In the genomic region with DNA sequence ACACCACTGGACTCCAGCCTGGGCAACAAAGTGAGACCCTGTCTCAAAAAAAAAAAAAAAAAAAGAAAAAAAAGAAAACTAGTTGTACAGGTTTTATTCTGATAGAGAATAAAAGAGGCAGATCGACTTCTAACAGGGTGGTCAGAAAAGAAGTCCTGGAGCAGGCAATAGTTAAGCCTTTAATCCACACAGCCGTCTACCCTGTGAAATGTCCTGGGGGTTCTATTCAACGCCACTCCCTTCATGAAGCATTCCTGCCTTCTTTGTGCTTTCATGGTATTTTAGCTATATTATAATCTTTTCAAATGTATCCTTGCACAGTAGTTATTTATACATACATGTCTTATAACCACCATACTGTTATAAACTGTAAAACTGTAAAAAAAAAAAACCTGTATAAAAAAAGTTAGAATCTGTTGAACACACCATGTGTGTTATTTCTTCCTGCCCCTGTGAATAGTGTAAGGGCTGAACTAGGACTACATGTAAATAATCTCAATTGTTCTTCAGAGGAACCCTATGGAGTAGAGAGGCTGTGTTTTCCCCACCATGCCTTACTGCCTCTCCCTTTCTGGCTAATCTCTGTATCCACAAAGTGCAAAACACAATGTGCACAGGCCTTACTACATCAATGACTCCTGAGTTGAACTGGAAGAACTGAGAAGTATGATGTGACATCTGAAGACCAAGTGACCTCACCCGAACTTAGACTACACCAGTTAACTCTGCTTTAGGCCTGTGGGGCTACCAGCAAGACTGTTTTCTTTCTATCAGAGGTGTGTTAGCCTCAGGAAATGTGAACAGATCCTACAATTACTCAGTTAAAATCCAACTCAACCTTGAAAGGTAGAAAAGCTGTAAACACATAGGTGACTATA, we compare ENCODE assay signal across 14 cellular contexts. TPM values are rescaled to one million over a fixed set of nuclear protein-coding genes. Genes with fewer than 3 reads are reported as not detected.
A peak's percentile ranks its signal among the peaks of the same experiment; 100 is the strongest.
DNase-seq lines count a peak whose midpoint lies in the region; ATAC-seq and TF ChIP-seq lines count a peak whose summit lies in the region.
"Had no signal": no experiment of that assay in that cellular context is flagged by ENCODE, and none has a peak within 500 bp of the region (broad histone marks: within the 10 kb centered on the region; RNA-seq: fewer than 3 reads in every experiment).

No MANE protein-coding gene starts in this region.

- H4K8ac ChIP-seq in H9 (replicated peaks; ENCODE audit: insufficient read length, low read depth, low read length): no peak overlapping the region

- H3K4ac ChIP-seq in H9 (ENCODE audit: low read depth, low read length): no peak overlapping the region

- peak overlapping the region; percentile 17 for H3K9ac ChIP-seq in H9 (ENCODE audit: extremely low read depth, insufficient read length, low read length)

- no peak overlapping the region for H3K4me3 ChIP-seq in esophagus (ENCODE audit: low read depth in 1 of 2, low read length in 2 of 2)
- no peak overlapping the region for H3K4me3 ChIP-seq in body of pancreas
- H3K4me3 ChIP-seq in uterus: no peak overlapping the region
- H3K4me3 ChIP-seq: PC-9 had no signal

- no peak overlapping the region for H2BK5ac ChIP-seq in H9 (ENCODE audit: insufficient read length, low read length)

- no peak for ATAC-seq in stimulated activated effector memory CD8-positive, alpha-beta T cell treated with anti-CD3 and anti-CD28 coated beads, Interleukin-12 subunit alpha, Interleukin-12 subunit beta, amount 100 ng/mL, for 72 hours
- ATAC-seq in body of pancreas: no peak

- no peak overlapping the region for H4K5ac ChIP-seq in H9 (ENCODE audit: insufficient read length, low read depth, low read length)

- no peak overlapping the region for H3K56ac ChIP-seq in H9 (ENCODE audit: insufficient read length, low read depth, low read length)

- no peaks in the 10 kb centered on the region for H4K20me1 ChIP-seq in H9 (ENCODE audit: control insufficient read depth, insufficient read depth, insufficient read length)

- H2BK120ac ChIP-seq in H9 (ENCODE audit: low read depth, low read length, poor library complexity, severe bottlenecking): no peak overlapping the region

- no peak overlapping the region for H2AFZ ChIP-seq in H9 (ENCODE audit: low read length)
- H2AFZ ChIP-seq: PC-9 had no signal

- no peaks in the 10 kb centered on the region for H3K27me3 ChIP-seq in H9 (ENCODE audit: insufficient read depth, low read length)
- no peaks in the 10 kb centered on the region for H3K27me3 ChIP-seq in esophagus (ENCODE audit: control insufficient read depth in 1 of 2, insufficient read depth in 2 of 2, low read length in 2 of 2)
- no peaks in the 10 kb centered on the region for H3K27me3 ChIP-seq in body of pancreas
- no peaks in the 10 kb centered on the region for H3K27me3 ChIP-seq in uterus

- peaks cover 9% of the 10 kb centered on the region for H3K36me3 Mint-ChIP-seq in activated naive CD4-positive, alpha-beta T cell treated with anti-CD3 and anti-CD28 coated beads for 36 hours (ENCODE audit: low read depth)
- peaks cover 22 to 35% (median 30%) of the 10 kb centered on the region in 3 experiments for H3K36me3 Mint-ChIP-seq in H9 (ENCODE audit: insufficient read depth in 1 of 3, low read depth in 3 of 3)
- no peaks in the 10 kb centered on the region for H3K36me3 Mint-ChIP-seq in stimulated activated effector memory CD8-positive, alpha-beta T cell treated with anti-CD3 and anti-CD28 coated beads, Interleukin-12 subunit alpha, Interleukin-12 subunit beta, amount 100 ng/mL, for 72 hours

- H3K27ac Mint-ChIP-seq in activated naive CD4-positive, alpha-beta T cell treated with anti-CD3 and anti-CD28 coated beads for 36 hours: peak overlapping the region; percentile 61
- H3K27ac Mint-ChIP-seq in H9: peak overlapping the region in 2 of 3 experiments; percentile 55 to 90; a peak in 3 of 7 replicates
- peak overlapping the region; percentile 20 for H3K27ac Mint-ChIP-seq in stimulated activated effector memory CD8-positive, alpha-beta T cell treated with anti-CD3 and anti-CD28 coated beads, Interleukin-12 subunit alpha, Interleukin-12 subunit beta, amount 100 ng/mL, for 72 hours

- no peak overlapping the region for H2BK15ac ChIP-seq in H9 (ENCODE audit: low read depth, low read length)

- H3K27me3 Mint-ChIP-seq in activated naive CD4-positive, alpha-beta T cell treated with anti-CD3 and anti-CD28 coated beads for 36 hours (ENCODE audit: low read depth): no peaks in the 10 kb centered on the region
- H3K27me3 Mint-ChIP-seq in H9 (ENCODE audit: low read depth): no peaks in the 10 kb centered on the region

- no peak overlapping the region for H2BK20ac ChIP-seq in H9 (ENCODE audit: low read depth, low read length, poor library complexity, severe bottlenecking)

- H3K23ac ChIP-seq in H9 (ENCODE audit: insufficient read length, low read depth, low read length): no peak overlapping the region

- H3K14ac ChIP-seq in H9 (ENCODE audit: insufficient read depth, low read length): no peak overlapping the region

- no peaks in the 10 kb centered on the region for H3K36me3 ChIP-seq in esophagus (ENCODE audit: control insufficient read depth in 2 of 2, insufficient read depth in 2 of 2, low read length in 1 of 2)
- H3K36me3 ChIP-seq in body of pancreas (replicated peaks in 1 of 2; ENCODE audit: insufficient read depth in 1 of 2, low read depth in 2 of 2): no peaks in the 10 kb centered on the region
- H3K36me3 ChIP-seq in uterus: no peaks in the 10 kb centered on the region

- peaks cover 30% of the 10 kb centered on the region for H3K4me1 Mint-ChIP-seq in activated naive CD4-positive, alpha-beta T cell treated with anti-CD3 and anti-CD28 coated beads for 36 hours (ENCODE audit: low read depth)
- peaks cover 12 to 14% of the 10 kb centered on the region in 2 experiments for H3K4me1 Mint-ChIP-seq in H9
- peaks cover 15% of the 10 kb centered on the region for H3K4me1 Mint-ChIP-seq in stimulated activated effector memory CD8-positive, alpha-beta T cell treated with anti-CD3 and anti-CD28 coated beads, Interleukin-12 subunit alpha, Interleukin-12 subunit beta, amount 100 ng/mL, for 72 hours

- H2AK5ac ChIP-seq in H9 (ENCODE audit: insufficient read length, low read length): no peak overlapping the region

- CTCF ChIA-PET in activated naive CD4-positive, alpha-beta T cell treated with anti-CD3 and anti-CD28 coated beads for 36 hours (lab: Charles Lee): interaction anchor here (0.5 to 1.7 kb wide), 2 partner anchors 26 to 328 kb away, joined by 3 to 6 read pairs; a partner anchor contains a TSS

- no peaks in the 10 kb centered on the region for H3K23me2 ChIP-seq in H9 (ENCODE audit: insufficient read length, low read depth, low read length, poor library complexity, severe bottlenecking)

- no peak overlapping the region for H4K91ac ChIP-seq in H9 (ENCODE audit: insufficient read length, low read depth, low read length)

- H3K4me1 ChIP-seq in H9 (ENCODE audit: insufficient read depth, low read length) (peaks cover 2% of the 10 kb centered on the region; the same call in 1 of the 2 replicates), esophagus (ENCODE audit: control insufficient read depth in 2 of 2, insufficient read depth in 2 of 2, low read length in 1 of 2) (peaks cover 0 to 6% of the 10 kb centered on the region in 2 donors), body of pancreas (no peaks in the 10 kb centered on the region), uterus (no peaks in the 10 kb centered on the region)

- no peaks in the 10 kb centered on the region for H3K9me3 ChIP-seq in H9 (ENCODE audit: control insufficient read depth, low read depth, low read length)
- no peaks in the 10 kb centered on the region for H3K9me3 ChIP-seq in esophagus (ENCODE audit: control insufficient read depth in 2 of 2, insufficient read depth in 1 of 2, low read depth in 1 of 2, low read length in 1 of 2)
- no peaks in the 10 kb centered on the region for H3K9me3 ChIP-seq in body of pancreas
- H3K9me3 ChIP-seq in uterus: no peaks in the 10 kb centered on the region

- no CpG with 5 or more reads among the region's 4 CpGs for WGBS in H9 (ENCODE audit: extremely low coverage, insufficient read length, low lambda C conversion rate)
- WGBS in esophagus, 2 donors: 65% methylated on average over 4 of the region's 4 CpGs
- 81 to 83% methylated on average over 4 of the region's 4 CpGs for WGBS in body of pancreas, 2 donors

- peaks cover 21% of the 10 kb centered on the region for H3K9me3 Mint-ChIP-seq in activated naive CD4-positive, alpha-beta T cell treated with anti-CD3 and anti-CD28 coated beads for 36 hours
- peaks cover 21 to 27% of the 10 kb centered on the region in 2 experiments for H3K9me3 Mint-ChIP-seq in H9
- no peaks in the 10 kb centered on the region for H3K9me3 Mint-ChIP-seq in stimulated activated effector memory CD8-positive, alpha-beta T cell treated with anti-CD3 and anti-CD28 coated beads, Interleukin-12 subunit alpha, Interleukin-12 subunit beta, amount 100 ng/mL, for 72 hours

- TF ChIP-seq CTCF in H9 (conservative IDR thresholded peaks at IDR 0.05) (no peak), body of pancreas (IDR thresholded peaks at IDR 0.05) (no peak), uterus (IDR thresholded peaks at IDR 0.05) (no peak)

- H2BK12ac ChIP-seq in H9 (ENCODE audit: insufficient read length, low read depth, low read length): no peak overlapping the region

- H3K27ac ChIP-seq in H9 (ENCODE audit: insufficient read length, low read depth, low read length): no peak overlapping the region
- H3K27ac ChIP-seq in esophagus (ENCODE audit: low read depth in 2 of 2, low read length in 1 of 2): peak overlapping the region; percentile 30 to 33
- H3K27ac ChIP-seq in body of pancreas: no peak overlapping the region
- no peak overlapping the region for H3K27ac ChIP-seq in uterus
- H3K27ac ChIP-seq: PC-9 had no signal

- TF ChIP-seq POLR2A in body of pancreas (IDR thresholded peaks at IDR 0.05): no peak
- no peak for TF ChIP-seq POLR2A in uterus (IDR thresholded peaks at IDR 0.05)

- H3K18ac ChIP-seq in H9 (ENCODE audit: insufficient read length, low read depth, low read length): no peak overlapping the region

- H3K79me2 ChIP-seq in H9 (ENCODE audit: insufficient read depth, low read length): no peaks in the 10 kb centered on the region

- DNase-seq in activated naive CD4-positive, alpha-beta T cell treated with anti-CD3 and anti-CD28 coated beads for 36 hours: peak; percentile 14
- DNase-seq in activated naive CD4-positive, alpha-beta T cell treated with Interleukin-2 at 50 U/mL for 16 hours: no peak
- DNase-seq in H9: no peak
- DNase-seq in stimulated activated effector memory CD8-positive, alpha-beta T cell treated with anti-CD3 and anti-CD28 coated beads, Interleukin-12 subunit alpha, Interleukin-12 subunit beta, amount 100 ng/mL, for 72 hours (ENCODE audit: low spot score in 2 of 2): no peak
- no peak for DNase-seq in body of pancreas
- DNase-seq in uterus: no peak
- no peak for DNase-seq in amygdala (lab: John Stamatoyannopoulos, UW)
- DNase-seq: Calu3, DMS79, NCI-H226, NCI-H526 had no signal

- intact Hi-C loops in activated naive CD4-positive, alpha-beta T cell treated with anti-CD3 and anti-CD28 coated beads for 36 hours (cut with micrococcal nuclease): loop anchor here (1.0 kb wide), 2 partner anchors 26 to 849 kb away; a partner anchor contains a TSS
- intact Hi-C loops in body of pancreas (cut with DNase I) (no loop called here), uterus (cut with DNase I; ENCODE audit: low total_unique reads) (no loop called here)

- no peak overlapping the region for H3K4me2 ChIP-seq in H9 (ENCODE audit: insufficient read depth, insufficient read length, low read length)
- H3K4me2 ChIP-seq: PC-9 had no signal

- H3K4me3 Mint-ChIP-seq in activated naive CD4-positive, alpha-beta T cell treated with anti-CD3 and anti-CD28 coated beads for 36 hours: no peak overlapping the region
- H3K4me3 Mint-ChIP-seq in H9: no peak overlapping the region
- H3K4me3 Mint-ChIP-seq in stimulated activated effector memory CD8-positive, alpha-beta T cell treated with anti-CD3 and anti-CD28 coated beads, Interleukin-12 subunit alpha, Interleukin-12 subunit beta, amount 100 ng/mL, for 72 hours: no peak overlapping the region
- H3K4me3 Mint-ChIP-seq: CD14-positive monocyte had no signal

- no peak overlapping the region for H3T11ph ChIP-seq in H9 (ENCODE audit: low read length)

- no peaks in the 10 kb centered on the region for H3K79me1 ChIP-seq in H9 (ENCODE audit: insufficient read depth, low read depth, low read length, poor library complexity, severe bottlenecking)

RNA-seq across cellular contexts. Expression of a gene that starts 25.3 kb away (rescaled TPM):
- total RNA-seq in activated naive CD4-positive, alpha-beta T cell treated with anti-CD3 and anti-CD28 coated beads for 36 hours: 10 to 100 TPM; 23.0 to 23.3 TPM
- total RNA-seq in H9 (2021): 56.2 and 56.7 TPM in 2 replicates
- 10 to 100 TPM; 22.1 to 38.3 TPM for polyA plus RNA-seq in esophagus
- 10 to 100 TPM; 16.8 to 38.9 TPM for total RNA-seq in body of pancreas
- 100 to 1,000 TPM in 1 of 4 donors, 10 to 100 TPM in 3; 59.9 to 206 (median 92.3) TPM for total RNA-seq in uterus

RNA-seq across cellular contexts. Expression of a gene that starts 26.7 kb away (rescaled TPM):
- 10 to 100 TPM; 15.8 to 18.0 TPM for total RNA-seq in activated naive CD4-positive, alpha-beta T cell treated with anti-CD3 and anti-CD28 coated beads for 36 hours
- total RNA-seq in H9 (2021) (18.6 and 22.2 TPM in 2 replicates), body of pancreas (not detected), uterus (1 to 10 TPM in 2 of 4 donors, under 1 TPM in 1, not detected in 1; 0.59 to 6.2 (median 2.2) TPM)
- polyA plus RNA-seq in esophagus: 1 to 10 TPM in 1 of 2 donors, under 1 TPM in 1; 0.92 to 2.5 TPM

Comparison
In these comparisons a context has a peak if more than half of its experiments do, and no peak if none do; other contexts are left out.
1. H3K27ac Mint-ChIP-seq: peak in every context shown above with its lines; median percentile 72 in H9; 61 in activated naive CD4-positive, alpha-beta T cell treated with anti-CD3 and anti-CD28 coated beads for 36 hours; 20 in stimulated activated effector memory CD8-positive, alpha-beta T cell treated with anti-CD3 and anti-CD28 coated beads, Interleukin-12 subunit alpha, Interleukin-12 subunit beta, amount 100 ng/mL, for 72 hours.
2. H3K27ac ChIP-seq: peak in esophagus (2 of 2); none in H9 (single experiment), body of pancreas (0 of 4) and uterus (0 of 2).